In genomic region chr19:53910170-53910518, GRCh38 we compare ENCODE assay signal across 1 cellular context.
TF ChIP-seq lines count a peak whose summit lies in the region.

No MANE protein-coding gene starts in this region.

TF ChIP-seq in GM23338, 12 proteins besides CTCF, POLR2A, EP300 and RAD21:
- TF ChIP-seq ETS1 (IDR thresholded peaks at IDR 0.05) = no peak
- no peak for TF ChIP-seq STAT1 (IDR thresholded peaks at IDR 0.05; ENCODE audit: unreplicated experiment)
- TF ChIP-seq POLR2AphosphoS5 (IDR thresholded peaks at IDR 0.05; ENCODE audit: low read depth) = no peak
- no peak for TF ChIP-seq EZH2phosphoT487 (IDR thresholded peaks at IDR 0.05; ENCODE audit: unreplicated experiment)
- no peak for TF ChIP-seq NANOG (IDR thresholded peaks at IDR 0.05; ENCODE audit: borderline replicate concordance)
- no peak for TF ChIP-seq ZNF462 (CRISPR knock-in tag; IDR thresholded peaks at IDR 0.05)
- TF ChIP-seq EZH2 (IDR thresholded peaks at IDR 0.05; ENCODE audit: low read depth, unreplicated experiment) = no peak
- TF ChIP-seq CREB1 (CRISPR knock-in tag; IDR thresholded peaks at IDR 0.05; ENCODE audit: low read depth) = no peak
- no peak for TF ChIP-seq ZNF331 (CRISPR knock-in tag; IDR thresholded peaks at IDR 0.05; ENCODE audit: low read depth)
- TF ChIP-seq ZNF114 (CRISPR knock-in tag; IDR thresholded peaks at IDR 0.05) = no peak
- no peak for TF ChIP-seq JUNB (IDR thresholded peaks at IDR 0.05; ENCODE audit: unreplicated experiment)
- no peak for TF ChIP-seq REST (IDR thresholded peaks at IDR 0.05; ENCODE audit: unreplicated experiment)
